Comparison of ENCODE assay signal across 7 cellular contexts in the genomic region with DNA sequence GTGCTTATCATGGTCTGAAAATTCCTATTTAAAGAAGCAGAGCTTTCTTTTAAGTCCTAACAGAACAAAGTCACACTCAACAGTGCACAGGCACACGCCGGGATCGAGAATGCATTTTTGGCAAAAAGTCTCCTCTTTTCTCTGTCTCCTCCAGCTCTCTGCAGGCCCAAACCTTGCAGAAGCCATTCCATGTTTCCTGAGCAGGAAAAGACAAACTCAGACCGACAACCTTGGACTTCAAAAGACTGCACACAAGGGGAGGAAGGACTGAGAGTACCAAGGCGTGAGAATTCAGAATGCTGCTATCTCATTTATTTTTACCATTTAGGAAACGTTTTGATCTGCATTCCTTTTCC.
DNase-seq lines count a peak whose midpoint lies in the region; ATAC-seq, FAIRE-seq and TF ChIP-seq lines count a peak whose summit lies in the region.

No MANE protein-coding gene starts in this region.

- intact Hi-C loops in stomach (cut with DNase I; ENCODE audit: low total_unique reads): loop anchor here (10.0 kb wide), 2 partner anchors 47 to 413 kb away; a partner anchor contains a TSS

- peaks cover 49% of the 10 kb centered on the region for H3K4me1 Mint-ChIP-seq in activated CD8-positive, alpha-beta T cell treated with anti-CD3 and anti-CD28 coated beads, Interleukin-2, amount 10 ng/mL, durations not matched to agents 7 days and 5 days (ENCODE audit: low read depth)

- H3K36me3 ChIP-seq in HEK293 (ENCODE audit: control insufficient read depth in 2 of 2, insufficient read depth in 1 of 2, low read length in 2 of 2): no peaks in the 10 kb centered on the region
- H3K36me3 ChIP-seq in iPS-18a (ENCODE audit: control insufficient read depth, low read depth, low read length): no peaks in the 10 kb centered on the region
- no peaks in the 10 kb centered on the region for H3K36me3 ChIP-seq in stomach

- peak overlapping the region; percentile 59; the same call in 1 of the 2 replicates for H3K4me3 ChIP-seq in HEK293 (ENCODE audit: low read depth, low read length)
- H3K4me3 ChIP-seq in iPS-18a (ENCODE audit: low read length): peak overlapping the region; percentile 69
- H3K4me3 ChIP-seq in stomach: peak overlapping the region; percentile 41 to 57 (median 54)

- TF ChIP-seq POLR2A in stomach (IDR thresholded peaks at IDR 0.05): no peak
- TF ChIP-seq POLR2A in H54 (IDR thresholded peaks at IDR 0.05; ENCODE audit: low read depth, low read length): no peak

- H3K27ac ChIP-seq in HEK293 (ENCODE audit: extremely low read depth, low read depth, low read length) (peak overlapping the region; percentile 82), iPS-18a (ENCODE audit: low read length) (no peak overlapping the region), stomach (peak overlapping the region; percentile 95 to 100 (median 98))

- H3K27me3 ChIP-seq in iPS-18a (ENCODE audit: control insufficient read depth, insufficient read depth, low read length) (peaks cover 10% of the 10 kb centered on the region), stomach (no peaks in the 10 kb centered on the region)

- peak overlapping the region; percentile 80 for H3K4me3 Mint-ChIP-seq in activated CD8-positive, alpha-beta T cell treated with anti-CD3 and anti-CD28 coated beads, Interleukin-2, amount 10 ng/mL, durations not matched to agents 7 days and 5 days

- WGBS in stomach, 5 donors: 2 to 14% (median 9%) methylated on average over 6 of the region's 6 CpGs

- H3K9me3 ChIP-seq in HEK293 (ENCODE audit: control insufficient read depth, insufficient read depth, low read depth, low read length): no peaks in the 10 kb centered on the region
- H3K9me3 ChIP-seq in iPS-18a (ENCODE audit: control insufficient read depth, low read depth, low read length): no peaks in the 10 kb centered on the region
- no peaks in the 10 kb centered on the region for H3K9me3 ChIP-seq in stomach

- no peak for TF ChIP-seq EP300 in stomach (IDR thresholded peaks at IDR 0.05)

- DNase-seq in activated CD8-positive, alpha-beta T cell treated with anti-CD3 and anti-CD28 coated beads, Interleukin-2, amount 10 ng/mL, durations not matched to agents 7 days and 5 days: no peak
- DNase-seq in stomach (no peak), H54 (ENCODE audit: insufficient read length, low spot score) (no peak)

- H3K4me1 ChIP-seq in HEK293 (ENCODE audit: control insufficient read depth, insufficient read depth, low read length): peaks cover 3% of the 10 kb centered on the region; the same call in 1 of the 2 replicates
- H3K4me1 ChIP-seq in iPS-18a (ENCODE audit: control insufficient read depth, low read depth, low read length): peaks cover 30% of the 10 kb centered on the region
- H3K4me1 ChIP-seq in stomach: peaks cover 26 to 59% (median 45%) of the 10 kb centered on the region in 4 donors

- H3K9me3 Mint-ChIP-seq in activated CD8-positive, alpha-beta T cell treated with anti-CD3 and anti-CD28 coated beads, Interleukin-2, amount 10 ng/mL, durations not matched to agents 7 days and 5 days (ENCODE audit: insufficient read depth): no peaks in the 10 kb centered on the region

- ATAC-seq in activated CD8-positive, alpha-beta T cell treated with anti-CD3 and anti-CD28 coated beads, Interleukin-2, amount 10 ng/mL, durations not matched to agents 7 days and 5 days: no peak
- ATAC-seq in GM19035 (IDR thresholded peaks at IDR 0.05; ENCODE audit: unreplicated experiment): no peak
- ATAC-seq in GM18873 (IDR thresholded peaks at IDR 0.05; ENCODE audit: low FRiP score, unreplicated experiment): no peak

- peak overlapping the region; percentile 84 for H3K9ac ChIP-seq in iPS-18a (ENCODE audit: low read length)

- H3K27ac Mint-ChIP-seq in activated CD8-positive, alpha-beta T cell treated with anti-CD3 and anti-CD28 coated beads, Interleukin-2, amount 10 ng/mL, durations not matched to agents 7 days and 5 days: peak overlapping the region; percentile 94

- CTCF ChIA-PET in HEK293 (lab: Yijun Ruan, JAX): interaction anchor here (0.7 to 3.7 kb wide), 6 partner anchors 25 to 1077 kb away, joined by 3 to 11 read pairs (median 4); a partner anchor contains a TSS
- CTCF ChIA-PET in activated CD8-positive, alpha-beta T cell treated with anti-CD3 and anti-CD28 coated beads, Interleukin-2, amount 10 ng/mL, durations not matched to agents 7 days and 5 days (lab: Charles Lee): interaction anchor here (0.8 to 11.2 kb wide), 13 partner anchors 8 to 938 kb away, joined by 3 to 301 read pairs (median 4); a partner anchor contains a TSS

- POLR2A ChIA-PET in HEK293 (lab: Yijun Ruan, JAX): interaction anchor here (0.6 to 1.7 kb wide), 8 partner anchors 19 to 1431 kb away, joined by 3 to 11 read pairs (median 5); a partner anchor contains a TSS
- POLR2A ChIA-PET in activated CD8-positive, alpha-beta T cell treated with anti-CD3 and anti-CD28 coated beads, Interleukin-2, amount 10 ng/mL, durations not matched to agents 7 days and 5 days (lab: Charles Lee): interaction anchor here (1.1 to 3.5 kb wide), 11 partner anchors 14 to 534 kb away, joined by 3 to 69 read pairs (median 8); a partner anchor contains a TSS

- H3K27me3 Mint-ChIP-seq in activated CD8-positive, alpha-beta T cell treated with anti-CD3 and anti-CD28 coated beads, Interleukin-2, amount 10 ng/mL, durations not matched to agents 7 days and 5 days (ENCODE audit: low read depth): no peaks in the 10 kb centered on the region

- TF ChIP-seq CTCF in HEK293 (tag by site-specific recombination; IDR thresholded peaks at IDR 0.05) (no peak), stomach (IDR thresholded peaks at IDR 0.05) (no peak)

- no peak for FAIRE-seq in H54 (lab: Jason Lieb, UNC)

- H3K36me3 Mint-ChIP-seq in activated CD8-positive, alpha-beta T cell treated with anti-CD3 and anti-CD28 coated beads, Interleukin-2, amount 10 ng/mL, durations not matched to agents 7 days and 5 days (ENCODE audit: low read depth): no peaks in the 10 kb centered on the region

TF ChIP-seq in HEK293, 187 proteins besides CTCF, POLR2A, EP300 and RAD21 (continues in another document):
- TF ChIP-seq ZNF423 (tag by site-specific recombination; IDR thresholded peaks at IDR 0.05) (no peak), ZNF843 (tag by site-specific recombination; IDR thresholded peaks at IDR 0.05) (no peak), ZNF530 (tag by site-specific recombination; IDR thresholded peaks at IDR 0.05; ENCODE audit: low read depth) (no peak)
- TF ChIP-seq, protein P1, sequence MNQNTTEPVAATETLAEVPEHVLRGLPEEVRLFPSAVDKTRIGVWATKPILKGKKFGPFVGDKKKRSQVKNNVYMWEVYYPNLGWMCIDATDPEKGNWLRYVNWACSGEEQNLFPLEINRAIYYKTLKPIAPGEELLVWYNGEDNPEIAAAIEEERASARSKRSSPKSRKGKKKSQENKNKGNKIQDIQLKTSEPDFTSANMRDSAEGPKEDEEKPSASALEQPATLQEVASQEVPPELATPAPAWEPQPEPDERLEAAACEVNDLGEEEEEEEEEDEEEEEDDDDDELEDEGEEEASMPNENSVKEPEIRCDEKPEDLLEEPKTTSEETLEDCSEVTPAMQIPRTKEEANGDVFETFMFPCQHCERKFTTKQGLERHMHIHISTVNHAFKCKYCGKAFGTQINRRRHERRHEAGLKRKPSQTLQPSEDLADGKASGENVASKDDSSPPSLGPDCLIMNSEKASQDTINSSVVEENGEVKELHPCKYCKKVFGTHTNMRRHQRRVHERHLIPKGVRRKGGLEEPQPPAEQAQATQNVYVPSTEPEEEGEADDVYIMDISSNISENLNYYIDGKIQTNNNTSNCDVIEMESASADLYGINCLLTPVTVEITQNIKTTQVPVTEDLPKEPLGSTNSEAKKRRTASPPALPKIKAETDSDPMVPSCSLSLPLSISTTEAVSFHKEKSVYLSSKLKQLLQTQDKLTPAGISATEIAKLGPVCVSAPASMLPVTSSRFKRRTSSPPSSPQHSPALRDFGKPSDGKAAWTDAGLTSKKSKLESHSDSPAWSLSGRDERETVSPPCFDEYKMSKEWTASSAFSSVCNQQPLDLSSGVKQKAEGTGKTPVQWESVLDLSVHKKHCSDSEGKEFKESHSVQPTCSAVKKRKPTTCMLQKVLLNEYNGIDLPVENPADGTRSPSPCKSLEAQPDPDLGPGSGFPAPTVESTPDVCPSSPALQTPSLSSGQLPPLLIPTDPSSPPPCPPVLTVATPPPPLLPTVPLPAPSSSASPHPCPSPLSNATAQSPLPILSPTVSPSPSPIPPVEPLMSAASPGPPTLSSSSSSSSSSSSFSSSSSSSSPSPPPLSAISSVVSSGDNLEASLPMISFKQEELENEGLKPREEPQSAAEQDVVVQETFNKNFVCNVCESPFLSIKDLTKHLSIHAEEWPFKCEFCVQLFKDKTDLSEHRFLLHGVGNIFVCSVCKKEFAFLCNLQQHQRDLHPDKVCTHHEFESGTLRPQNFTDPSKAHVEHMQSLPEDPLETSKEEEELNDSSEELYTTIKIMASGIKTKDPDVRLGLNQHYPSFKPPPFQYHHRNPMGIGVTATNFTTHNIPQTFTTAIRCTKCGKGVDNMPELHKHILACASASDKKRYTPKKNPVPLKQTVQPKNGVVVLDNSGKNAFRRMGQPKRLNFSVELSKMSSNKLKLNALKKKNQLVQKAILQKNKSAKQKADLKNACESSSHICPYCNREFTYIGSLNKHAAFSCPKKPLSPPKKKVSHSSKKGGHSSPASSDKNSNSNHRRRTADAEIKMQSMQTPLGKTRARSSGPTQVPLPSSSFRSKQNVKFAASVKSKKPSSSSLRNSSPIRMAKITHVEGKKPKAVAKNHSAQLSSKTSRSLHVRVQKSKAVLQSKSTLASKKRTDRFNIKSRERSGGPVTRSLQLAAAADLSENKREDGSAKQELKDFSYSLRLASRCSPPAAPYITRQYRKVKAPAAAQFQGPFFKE (tag by site-specific recombination; IDR thresholded peaks at IDR 0.05; ENCODE audit: borderline replicate concordance): no peak
